1 cellular context compared by ENCODE assay signal in the genomic region with DNA sequence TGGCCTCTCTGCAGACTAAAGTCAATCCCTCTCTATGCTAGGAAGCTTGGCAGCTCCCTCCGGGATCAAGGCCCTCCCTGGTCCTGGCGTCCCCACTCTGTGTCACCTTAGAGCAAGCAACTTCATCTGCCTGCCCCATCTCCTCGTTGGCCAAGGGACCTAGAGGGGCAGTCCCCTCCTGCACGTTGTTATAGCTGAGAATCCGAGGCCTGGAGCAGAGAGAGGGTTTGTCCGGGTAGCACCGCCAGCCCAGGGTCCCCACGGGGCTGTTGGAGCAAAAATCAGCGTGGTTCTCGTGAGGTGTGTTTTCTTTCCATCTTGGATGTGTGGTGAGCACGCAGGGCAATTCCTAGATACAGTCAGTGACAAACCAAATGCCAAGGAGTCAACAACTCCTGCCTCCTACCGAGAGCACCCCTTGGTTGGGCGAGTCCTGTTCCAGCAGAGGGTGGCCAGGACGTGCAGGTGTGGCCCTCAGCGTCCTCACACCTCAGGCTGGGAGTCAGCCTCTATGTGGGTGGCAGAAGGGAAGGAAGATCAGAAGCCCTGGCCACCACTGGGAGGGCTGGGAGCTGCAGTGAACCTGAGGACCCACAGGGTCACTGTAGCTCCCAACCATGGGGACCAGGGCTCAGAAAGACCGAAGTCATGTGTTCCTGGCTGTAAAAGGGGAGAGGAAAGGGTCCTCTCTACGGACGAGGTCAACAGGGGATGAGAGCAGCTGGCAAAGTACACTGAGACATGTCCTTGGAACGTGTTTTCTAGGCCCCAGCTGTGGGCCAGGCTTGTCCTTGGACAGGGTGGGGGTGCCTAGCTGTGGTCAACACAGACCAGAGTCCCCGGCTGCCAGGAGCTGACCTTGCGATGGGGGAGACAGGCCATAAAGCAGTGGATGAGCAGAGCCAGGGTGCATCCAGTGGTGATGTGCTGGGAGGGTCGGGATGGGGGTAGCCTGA.
TF ChIP-seq lines count a peak whose summit lies in the region.

No MANE protein-coding gene starts in this region.

TF ChIP-seq in HepG2, 621 proteins besides CTCF, POLR2A, EP300 and RAD21 (continued from another document and continues in another):
- TF ChIP-seq MTF2 (CRISPR knock-in tag; IDR thresholded peaks at IDR 0.05; ENCODE audit: borderline replicate concordance), result no peak
- peak; percentile 47; the same call in 1 of the 2 replicates for TF ChIP-seq SIX4 (CRISPR knock-in tag; IDR thresholded peaks at IDR 0.05)
- no peak for TF ChIP-seq PBX2 (CRISPR knock-in tag; IDR thresholded peaks at IDR 0.05)
- peak; percentile 99 for TF ChIP-seq SALL1 (CRISPR knock-in tag; IDR thresholded peaks at IDR 0.05)
- TF ChIP-seq KLF9 (CRISPR knock-in tag; IDR thresholded peaks at IDR 0.05; ENCODE audit: low read depth), result no peak
- TF ChIP-seq MAFF (IDR thresholded peaks at IDR 0.05; ENCODE audit: low read depth, low read length), result no peak
- no peak for TF ChIP-seq ZBTB2 (CRISPR knock-in tag; IDR thresholded peaks at IDR 0.05; ENCODE audit: low read depth)
- TF ChIP-seq SNAPC5 (CRISPR knock-in tag; IDR thresholded peaks at IDR 0.05; ENCODE audit: borderline replicate concordance), result no peak
- TF ChIP-seq ZNF780A (CRISPR knock-in tag; IDR thresholded peaks at IDR 0.05), result no peak
- TF ChIP-seq ZSCAN5A (CRISPR knock-in tag; IDR thresholded peaks at IDR 0.05; ENCODE audit: borderline replicate concordance), result no peak
- TF ChIP-seq, protein P1, sequence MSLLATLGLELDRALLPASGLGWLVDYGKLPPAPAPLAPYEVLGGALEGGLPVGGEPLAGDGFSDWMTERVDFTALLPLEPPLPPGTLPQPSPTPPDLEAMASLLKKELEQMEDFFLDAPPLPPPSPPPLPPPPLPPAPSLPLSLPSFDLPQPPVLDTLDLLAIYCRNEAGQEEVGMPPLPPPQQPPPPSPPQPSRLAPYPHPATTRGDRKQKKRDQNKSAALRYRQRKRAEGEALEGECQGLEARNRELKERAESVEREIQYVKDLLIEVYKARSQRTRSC (CRISPR knock-in tag; IDR thresholded peaks at IDR 0.05; ENCODE audit: low read depth), result no peak; the same call in 1 of the 2 replicates
- no peak for TF ChIP-seq KAT2B (IDR thresholded peaks at IDR 0.05; ENCODE audit: borderline replicate concordance, low read depth, low read length)
- TF ChIP-seq JUND (CRISPR knock-in tag; IDR thresholded peaks at IDR 0.05), result peak; percentile 82; the same call in 1 of the 2 replicates
- no peak for TF ChIP-seq AHDC1 (CRISPR knock-in tag; IDR thresholded peaks at IDR 0.05; ENCODE audit: borderline replicate concordance)
- no peak for TF ChIP-seq ATF4 (CRISPR knock-in tag; IDR thresholded peaks at IDR 0.05)
- TF ChIP-seq TEAD3 (CRISPR knock-in tag; optimal IDR thresholded peaks at IDR 0.05; ENCODE audit: borderline replicate concordance), result peak; percentile 97
- TF ChIP-seq ZNF225 (CRISPR knock-in tag; IDR thresholded peaks at IDR 0.05), result peak; percentile 82; the same call in 1 of the 2 replicates
- TF ChIP-seq NFIB (CRISPR knock-in tag; IDR thresholded peaks at IDR 0.05; ENCODE audit: borderline replicate concordance), result no peak
- TF ChIP-seq ATF7 (IDR thresholded peaks at IDR 0.05), result no peak
- TF ChIP-seq ATF7 (CRISPR knock-in tag; IDR thresholded peaks at IDR 0.05), result peak; percentile 89
- peak; percentile 83; the same call in 1 of the 2 replicates for TF ChIP-seq TOE1 (CRISPR knock-in tag; IDR thresholded peaks at IDR 0.05)
- peak; percentile 81; the same call in 1 of the 2 replicates for TF ChIP-seq SNAPC2 (CRISPR knock-in tag; IDR thresholded peaks at IDR 0.05)
- TF ChIP-seq MXI1 (IDR thresholded peaks at IDR 0.05; ENCODE audit: borderline replicate concordance, low read depth, low read length), result peak; percentile 38; the same call in 1 of the 3 replicates
- TF ChIP-seq RFX1 (IDR thresholded peaks at IDR 0.05), result no peak
- peak; percentile 69; the same call in 1 of the 2 replicates for TF ChIP-seq RERE (CRISPR knock-in tag; IDR thresholded peaks at IDR 0.05; ENCODE audit: low read depth)
- TF ChIP-seq XRCC5 (optimal IDR thresholded peaks at IDR 0.05; ENCODE audit: low read length), result no peak
- TF ChIP-seq MTA3 (CRISPR knock-in tag; IDR thresholded peaks at IDR 0.05), result no peak
- TF ChIP-seq ATF2 (CRISPR knock-in tag; IDR thresholded peaks at IDR 0.05), result peak; percentile 91
- TF ChIP-seq, protein P2, sequence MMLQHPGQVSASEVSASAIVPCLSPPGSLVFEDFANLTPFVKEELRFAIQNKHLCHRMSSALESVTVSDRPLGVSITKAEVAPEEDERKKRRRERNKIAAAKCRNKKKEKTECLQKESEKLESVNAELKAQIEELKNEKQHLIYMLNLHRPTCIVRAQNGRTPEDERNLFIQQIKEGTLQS (CRISPR knock-in tag; IDR thresholded peaks at IDR 0.05), result no peak
- peak; percentile 96 for TF ChIP-seq ZFX (CRISPR knock-in tag; IDR thresholded peaks at IDR 0.05; ENCODE audit: low read depth)
- TF ChIP-seq ZFP36L2 (CRISPR knock-in tag; IDR thresholded peaks at IDR 0.05), result no peak
- TF ChIP-seq SIN3B (IDR thresholded peaks at IDR 0.05; ENCODE audit: low read length), result no peak
- no peak for TF ChIP-seq SSRP1 (CRISPR knock-in tag; IDR thresholded peaks at IDR 0.05)
- TF ChIP-seq ATRX (CRISPR knock-in tag; IDR thresholded peaks at IDR 0.05; ENCODE audit: borderline replicate concordance), result no peak
- no peak for TF ChIP-seq MAFG (CRISPR knock-in tag; IDR thresholded peaks at IDR 0.05)
- TF ChIP-seq ZNF556 (CRISPR knock-in tag; IDR thresholded peaks at IDR 0.05; ENCODE audit: borderline replicate concordance), result peak; percentile 93
- 0 out of 2 replicates have a peak, but pooled peaks have one; percentile 42 for TF ChIP-seq ZNF629 (CRISPR knock-in tag; conservative IDR thresholded peaks at IDR 0.05)
- peak; percentile 91 for TF ChIP-seq ZMYM4 (CRISPR knock-in tag; IDR thresholded peaks at IDR 0.05)
- no peak for TF ChIP-seq MED8 (CRISPR knock-in tag; IDR thresholded peaks at IDR 0.05; ENCODE audit: insufficient replicate concordance)
